In the genomic region with DNA sequence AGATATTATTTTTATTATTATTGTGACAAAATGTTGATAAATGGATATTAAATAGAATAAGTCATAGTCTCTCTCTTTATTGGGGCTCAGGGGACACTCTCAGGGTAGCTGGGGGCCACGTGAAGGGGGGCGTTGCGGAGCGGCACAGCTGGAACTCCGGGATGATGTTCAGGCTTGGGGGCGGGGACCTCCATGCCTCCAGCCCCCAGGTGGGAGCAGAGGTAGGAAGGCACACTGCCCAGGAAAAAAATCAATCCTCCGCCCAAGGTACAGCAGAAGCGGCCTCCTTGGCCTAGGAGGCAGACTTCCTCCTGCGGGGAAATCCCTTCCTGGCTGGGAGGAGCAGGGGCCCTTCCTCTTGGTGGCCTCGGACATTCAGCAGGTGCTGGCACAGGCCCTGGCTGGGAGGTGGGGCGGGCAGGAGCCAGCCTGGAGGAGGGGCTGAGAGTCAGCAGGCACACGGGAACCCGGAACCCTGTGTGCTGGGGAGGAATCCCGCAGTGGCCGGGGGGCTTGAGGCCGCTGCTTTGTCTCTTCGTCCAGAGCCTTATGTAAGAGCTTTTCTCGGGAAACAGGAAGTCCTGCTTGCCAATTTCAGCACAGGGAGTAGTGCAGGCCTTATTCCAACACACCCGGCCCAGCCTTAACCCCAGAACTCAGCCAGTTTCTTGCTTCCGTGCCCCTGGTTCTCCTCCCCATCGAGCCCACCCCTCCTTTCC, we compare ENCODE assay signal across 8 cellular contexts. TPM values are rescaled to one million over a fixed set of nuclear protein-coding genes. Genes with fewer than 3 reads are reported as not detected.
DNase-seq lines count a peak whose midpoint lies in the region; ATAC-seq and TF ChIP-seq lines count a peak whose summit lies in the region.

No MANE protein-coding gene starts in this region.

- H2AFZ ChIP-seq in OCI-LY7 (ENCODE audit: low read length) = peak overlapping the region; percentile 12; the same call in 1 of the 2 replicates

- POLR2A ChIA-PET in OCI-LY7 (lab: Charles Lee) = interaction anchor here (0.7 to 0.9 kb wide), 2 partner anchors 33 to 190 kb away, joined by 3 read pairs; no protein-coding TSS in a partner anchor

- H4K20me1 ChIP-seq in OCI-LY7 (ENCODE audit: insufficient read depth, low read length) = no peaks in the 10 kb centered on the region

- BruUV-seq in OCI-LY7 (replicated peaks; lab: Mats Ljungman, UMichigan) = no TSS peak

- peaks cover 12% of the 10 kb centered on the region; the same call in 1 of the 2 replicates for H3K79me2 ChIP-seq in OCI-LY7 (ENCODE audit: insufficient read depth, low read depth, low read length)

- in situ Hi-C loops in GM18951 (cut with MboI; ENCODE audit: low sequenced_read_pairs, unreplicated experiment) = no loop called here

- H3K27ac ChIP-seq in OCI-LY7 (ENCODE audit: low read depth, low read length, poor library complexity, severe bottlenecking) (no peak overlapping the region), cingulate gyrus (ENCODE audit: low read depth, low read length) (peak overlapping the region; percentile 95), stomach (peak overlapping the region; percentile 93 to 99 (median 97))

- H3K4me1 ChIP-seq in BE2C (no peaks in the 10 kb centered on the region; the same call in 1 of the 2 replicates), OCI-LY7 (ENCODE audit: insufficient read depth, low read length, poor library complexity, severe bottlenecking) (peaks cover 40% of the 10 kb centered on the region), stomach (peaks cover 49 to 70% (median 61%) of the 10 kb centered on the region in 4 donors)

- TF ChIP-seq POLR2A in GM18951 (IDR thresholded peaks at IDR 0.05; ENCODE audit: extremely low read depth, insufficient read depth, insufficient read length) (peak; percentile 76), stomach (IDR thresholded peaks at IDR 0.05) (peak in 1 of 4 donors; percentile 77)

- H3K9me3 ChIP-seq in BE2C (no peaks in the 10 kb centered on the region), OCI-LY7 (ENCODE audit: low read length) (no peaks in the 10 kb centered on the region), stomach (no peaks in the 10 kb centered on the region)

- no peaks in the 10 kb centered on the region for H3K9me2 ChIP-seq in OCI-LY7 (ENCODE audit: insufficient read depth, low read length)

- ATAC-seq in left lobe of liver (peak; percentile 63), HG03354 (IDR thresholded peaks at IDR 0.05; ENCODE audit: poor library complexity, severe bottlenecking, unreplicated experiment) (no peak)

- TF ChIP-seq CTCF in BE2C (IDR thresholded peaks at IDR 0.05; ENCODE audit: low read depth, low read length) (no peak), OCI-LY7 (conservative IDR thresholded peaks at IDR 0.05; ENCODE audit: low read length) (no peak), stomach (IDR thresholded peaks at IDR 0.05) (no peak)

- H3K4me3 ChIP-seq in BE2C (ENCODE audit: low read depth, low read length) (no peak overlapping the region), OCI-LY7 (ENCODE audit: low read depth, low read length, poor library complexity, severe bottlenecking) (no peak overlapping the region), stomach (peak overlapping the region; percentile 67 to 99 (median 96))

- peak; percentile 38 for DNase-seq in BE2C
- DNase-seq in OCI-LY7 (ENCODE audit: low spot score) = peak; percentile 33
- DNase-seq in left lobe of liver (ENCODE audit: low spot score) = peak; percentile 86
- DNase-seq in stomach = peak; percentile 96
- no peak for DNase-seq in NCI-H82 (lab: John Stamatoyannopoulos, UW)

- H3K4me2 ChIP-seq in OCI-LY7 (ENCODE audit: low read length) = peak overlapping the region; percentile 27

- TF ChIP-seq EP300 in stomach (IDR thresholded peaks at IDR 0.05) = no peak

- H3K27me3 ChIP-seq in BE2C (no peaks in the 10 kb centered on the region), stomach (no peaks in the 10 kb centered on the region)

- H3K36me3 ChIP-seq in BE2C (no peaks in the 10 kb centered on the region), OCI-LY7 (ENCODE audit: insufficient read depth, low read length) (no peaks in the 10 kb centered on the region), stomach (peaks cover 0 to 7% (median 2%) of the 10 kb centered on the region in 4 donors)

- 4 to 12% (median 8%) methylated on average over 20 to 21 of the region's 21 CpGs for WGBS in stomach, 5 donors

- CTCF ChIA-PET in OCI-LY7 (lab: Charles Lee; ENCODE audit: unreplicated experiment) = no interaction called here

- intact Hi-C loops in OCI-LY7 (cut with micrococcal nuclease; ENCODE audit: unreplicated experiment) (no loop called here), stomach (cut with DNase I; ENCODE audit: low total_unique reads) (no loop called here)

RNA-seq across cellular contexts. Expression of a gene that starts 0.6 kb away (rescaled TPM):
- 1.5 TPM for polyA plus RNA-seq in BE2C (2012; ENCODE audit: insufficient read depth, insufficient read length, low read depth)
- total RNA-seq in OCI-LY7 (2014; rRNA removed; shearing (Covaris generic)) = 0.49 and 0.98 TPM in 2 replicates
- 4.8 and 6.0 TPM in 2 replicates for total RNA-seq in OCI-LY7 (2022)
- 5.9 TPM for total RNA-seq in left lobe of liver
- total RNA-seq in stomach = 10 to 100 TPM; 15.6 to 55.4 (median 22.6) TPM
- 10 to 100 TPM; 24.0 to 35.9 (median 32.0) TPM for polyA plus RNA-seq in stomach

RNA-seq across cellular contexts. Expression of a gene that starts 3.7 kb away (rescaled TPM):
- polyA plus RNA-seq in BE2C (2012; ENCODE audit: insufficient read depth, insufficient read length, low read depth) = 96.1 TPM
- 100 and 102 TPM in 2 replicates for total RNA-seq in OCI-LY7 (2014; rRNA removed; shearing (Covaris generic))
- total RNA-seq in OCI-LY7 (2022) (62.4 and 77.6 TPM in 2 replicates), left lobe of liver (14.1 TPM), stomach (10 to 100 TPM; 22.0 to 78.6 (median 49.9) TPM)
- polyA plus RNA-seq in stomach = 10 to 100 TPM; 39.3 to 55.0 (median 53.0) TPM

RNA-seq across cellular contexts. Expression of a gene that starts 9.1 kb away (rescaled TPM):
- polyA plus RNA-seq in BE2C (2012; ENCODE audit: insufficient read depth, insufficient read length, low read depth) = not detected
- not detected in 2 replicates for total RNA-seq in OCI-LY7 (2014; rRNA removed; shearing (Covaris generic))
- total RNA-seq in OCI-LY7 (2022) = not detected in 2 replicates
- total RNA-seq in left lobe of liver = 9.3 TPM
- total RNA-seq in stomach = 100 to 1,000 TPM in 1 of 5 donors, 10 to 100 TPM in 3, 1 to 10 TPM in 1; 6.1 to 199 (median 49.6) TPM
- polyA plus RNA-seq in stomach = 10 to 100 TPM; 31.7 to 48.0 (median 45.1) TPM

RNA-seq across cellular contexts. Expression of a gene that starts 21.5 kb away (rescaled TPM):
- 0.59 TPM for polyA plus RNA-seq in BE2C (2012; ENCODE audit: insufficient read depth, insufficient read length, low read depth)
- total RNA-seq in OCI-LY7 (2014; rRNA removed; shearing (Covaris generic)) = 0.10 and 0.54 TPM in 2 replicates
- total RNA-seq in OCI-LY7 (2022) (0.44 and 0.72 TPM in 2 replicates), left lobe of liver (44.2 TPM), stomach (10 to 100 TPM; 11.1 to 19.2 (median 13.9) TPM)
- polyA plus RNA-seq in stomach = 10 to 100 TPM; 13.8 to 39.6 (median 28.9) TPM

RNA-seq across cellular contexts. Expression of a gene that starts 25.7 kb away (rescaled TPM):
- polyA plus RNA-seq in BE2C (2012; ENCODE audit: insufficient read depth, insufficient read length, low read depth) = 76.9 TPM
- 30.4 and 34.5 TPM in 2 replicates for total RNA-seq in OCI-LY7 (2014; rRNA removed; shearing (Covaris generic))
- total RNA-seq in OCI-LY7 (2022) (21.3 and 26.1 TPM in 2 replicates), left lobe of liver (49.4 TPM), stomach (100 to 1,000 TPM in 3 of 5 donors, 10 to 100 TPM in 2; 64.8 to 188 (median 117) TPM)
- polyA plus RNA-seq in stomach = 10 to 100 TPM; 27.2 to 67.4 (median 64.0) TPM

Comparison
In these comparisons a context has a peak if more than half of its experiments do, and no peak if none do; other contexts are left out.
1. H3K4me3 ChIP-seq: peak in stomach (4 of 4); none in BE2C (single experiment) and OCI-LY7 (single experiment).
2. RNA of a gene that starts 9.1 kb away (total RNA-seq): 6.1 to 199 TPM in stomach and 9.3 TPM in left lobe of liver (single experiment); not detected in OCI-LY7; every median in the first group is over 4 times any median in the second.